ENCODE assay signal across 32 cellular contexts in the genomic region with DNA sequence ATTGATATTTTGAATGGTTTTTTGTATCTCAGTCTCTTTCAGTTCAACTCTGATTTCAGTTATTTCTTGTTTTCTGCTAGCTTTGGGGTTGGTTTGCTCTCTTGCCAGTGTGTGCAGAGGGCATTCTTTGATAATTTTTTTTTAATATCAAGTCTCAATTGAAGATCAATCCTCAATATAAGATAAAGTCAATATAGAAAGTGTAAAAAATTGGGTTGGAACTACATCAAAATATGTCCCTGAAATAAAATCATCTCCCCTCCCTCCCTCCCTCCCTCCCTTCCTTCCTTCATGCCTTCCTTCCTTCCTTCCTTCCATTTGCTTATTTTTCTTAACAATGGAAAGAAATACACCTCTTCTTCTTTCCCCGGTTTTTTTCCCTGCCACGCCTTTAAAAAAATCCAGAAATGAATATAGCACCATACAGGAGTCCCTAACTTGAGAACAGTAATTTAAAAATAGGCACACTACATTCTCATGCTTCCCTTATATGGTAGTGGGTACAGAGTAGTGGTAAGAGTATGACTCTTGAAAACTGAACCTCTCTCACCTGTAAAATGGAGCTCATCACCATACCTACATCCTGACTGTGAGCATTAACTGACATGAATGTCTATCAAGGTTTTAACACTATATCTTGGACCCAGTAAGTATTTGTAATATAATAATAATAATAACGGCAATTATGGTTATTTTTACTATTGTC.
"Had no signal": no experiment of that assay in that cellular context is flagged by ENCODE, and none has a peak within 500 bp of the region (broad histone marks: within the 10 kb centered on the region; RNA-seq: fewer than 3 reads in every experiment).

No MANE protein-coding gene starts in this region.

- H3K4me3 Mint-ChIP-seq: activated CD4-positive, alpha-beta T cell treated with anti-CD3 and anti-CD28 coated beads, Interleukin-2, amount 10 ng/mL, durations not matched to agents 24 days and 14 days; activated CD8-positive, alpha-beta T cell treated with anti-CD3 and anti-CD28 coated beads for 36 hours; activated naive CD4-positive, alpha-beta T cell treated with anti-CD3 and anti-CD28 coated beads, Interleukin-2, amount 50 U/mL, for 24 hours; activated naive CD8-positive, alpha-beta T cell treated with anti-CD3 and anti-CD28 coated beads, Interleukin-2, amount 10 ng/mL, durations not matched to agents 7 days and 5 days; activated T-cell treated with anti-CD3 and anti-CD28 coated beads, Interleukin-2, amount 50 U/mL, for 72 hours; activated T-helper 17 cell treated with anti-CD3 and anti-CD28 coated beads, Interleukin-2, amount 50 U/mL, for 72 hours; central memory CD8-positive, alpha-beta T cell; T-helper 1 cell treated with Interleukin-12 subunit alpha and Interleukin-12 subunit beta and Interleukin-4 antibody, amounts not matched to agents 30 μg/mL and 1 μg/mL, for 36 hours; T-helper 2 cell treated with Interferon-gamma antibody and Interleukin-4, amounts not matched to agents 5 μg/mL and 100 μg/mL, for 36 hours had no signal

- H3K4me2 ChIP-seq: SK-N-SH had no signal

- H3K36me3 Mint-ChIP-seq: activated naive CD4-positive, alpha-beta T cell treated with anti-CD3 and anti-CD28 coated beads, Interleukin-2, amount 50 U/mL, for 24 hours; activated naive CD8-positive, alpha-beta T cell treated with anti-CD3 and anti-CD28 coated beads, Interleukin-2, amount 10 ng/mL, durations not matched to agents 7 days and 5 days had no signal

- H3K4me1 ChIP-seq: ascending aorta, colonic mucosa, Peyer's patch, SJSA1 had no signal

- H3K27ac Mint-ChIP-seq: activated CD4-positive, alpha-beta T cell treated with anti-CD3 and anti-CD28 coated beads, Interleukin-2, amount 10 ng/mL, durations not matched to agents 24 days and 14 days; activated CD8-positive, alpha-beta T cell treated with anti-CD3 and anti-CD28 coated beads for 36 hours; activated naive CD4-positive, alpha-beta T cell treated with anti-CD3 and anti-CD28 coated beads, Interleukin-2, amount 50 U/mL, for 24 hours; activated naive CD8-positive, alpha-beta T cell treated with anti-CD3 and anti-CD28 coated beads, Interleukin-2, amount 10 ng/mL, durations not matched to agents 7 days and 5 days; activated T-cell treated with anti-CD3 and anti-CD28 coated beads, Interleukin-2, amount 50 U/mL, for 72 hours; activated T-helper 17 cell treated with anti-CD3 and anti-CD28 coated beads, Interleukin-2, amount 50 U/mL, for 72 hours; T-helper 1 cell treated with Interleukin-12 subunit alpha and Interleukin-12 subunit beta and Interleukin-4 antibody, amounts not matched to agents 30 μg/mL and 1 μg/mL, for 36 hours; T-helper 2 cell treated with Interferon-gamma antibody and Interleukin-4, amounts not matched to agents 5 μg/mL and 100 μg/mL, for 36 hours had no signal

- ATAC-seq: activated CD8-positive, alpha-beta T cell treated with anti-CD3 and anti-CD28 coated beads for 36 hours; activated T-cell treated with anti-CD3 and anti-CD28 coated beads, Interleukin-2, amount 50 U/mL, for 72 hours; activated T-helper 17 cell treated with anti-CD3 and anti-CD28 coated beads, Interleukin-2, amount 50 U/mL, for 72 hours; PC-3 had no signal

- H3K27me3 Mint-ChIP-seq: activated CD4-positive, alpha-beta T cell treated with anti-CD3 and anti-CD28 coated beads, Interleukin-2, amount 10 ng/mL, durations not matched to agents 24 days and 14 days; activated CD8-positive, alpha-beta T cell treated with anti-CD3 and anti-CD28 coated beads for 36 hours; activated T-helper 17 cell treated with anti-CD3 and anti-CD28 coated beads, Interleukin-2, amount 50 U/mL, for 72 hours; central memory CD8-positive, alpha-beta T cell had no signal

- H3K27ac ChIP-seq: ascending aorta, cardiac muscle cell, colonic mucosa, Peyer's patch, SJSA1 had no signal

- DNase-seq: activated CD4-positive, alpha-beta T cell treated with anti-CD3 and anti-CD28 coated beads, Interleukin-2, amount 10 ng/mL, durations not matched to agents 24 days and 14 days; activated CD4-positive, alpha-beta T cell treated with anti-CD3 and anti-CD28 coated beads, Interleukin-2, amount 50 U/mL, for 4 hours; activated CD8-positive, alpha-beta T cell treated with anti-CD3 and anti-CD28 coated beads for 36 hours; activated effector memory CD4-positive, alpha-beta T cell treated with anti-CD3 and anti-CD28 coated beads, Interleukin-2, amount 50 U/mL, for 16 hours; activated naive CD4-positive, alpha-beta T cell treated with Interleukin-2 at 50 U/mL for 16 hours; activated naive CD8-positive, alpha-beta T cell treated with anti-CD3 and anti-CD28 coated beads, Interleukin-2, amount 10 ng/mL, durations not matched to agents 7 days and 5 days; activated T-cell treated with anti-CD3 and anti-CD28 coated beads, Interleukin-2, amount 50 U/mL, for 1 hour; activated T-cell treated with anti-CD3 and anti-CD28 coated beads, Interleukin-2, amount 50 U/mL, for 72 hours; amygdala; colonic mucosa; NCI-H1105 treated with DMSO at 0.1 percent for 48 hours; NCI-H1436 treated with DMSO at 0.1 percent for 48 hours; NCI-H1694 treated with DMSO at 0.1 percent for 48 hours; NCI-H2029; NCI-H2107; NCI-H2171; NCI-H510A; NCI-H526; NCI-H748 treated with DMSO at 0.1 percent for 48 hours; PC-3; Peyer's patch; RPMI8226; SHP77 treated with DMSO at 0.1 percent for 48 hours; SK-N-SH had no signal

- H3K4me3 ChIP-seq: ascending aorta, cardiac muscle cell, colonic mucosa, Peyer's patch, SJSA1 had no signal

- H3K9me3 Mint-ChIP-seq: activated CD4-positive, alpha-beta T cell treated with anti-CD3 and anti-CD28 coated beads, Interleukin-2, amount 10 ng/mL, durations not matched to agents 24 days and 14 days; activated naive CD8-positive, alpha-beta T cell treated with anti-CD3 and anti-CD28 coated beads, Interleukin-2, amount 10 ng/mL, durations not matched to agents 7 days and 5 days; activated T-helper 17 cell treated with anti-CD3 and anti-CD28 coated beads, Interleukin-2, amount 50 U/mL, for 72 hours; T-helper 2 cell treated with Interferon-gamma antibody and Interleukin-4, amounts not matched to agents 5 μg/mL and 100 μg/mL, for 36 hours had no signal

- H3K9me3 ChIP-seq: ascending aorta, colonic mucosa, Peyer's patch, SJSA1, SK-N-SH had no signal

- H3K27me3 ChIP-seq: ascending aorta, cardiac muscle cell, colonic mucosa, Peyer's patch, SJSA1 had no signal

- H3K36me3 ChIP-seq: ascending aorta, cardiac muscle cell, colonic mucosa, Peyer's patch, SJSA1 had no signal

- H3K9ac ChIP-seq: SK-N-SH had no signal

- H3K4me1 Mint-ChIP-seq: activated CD4-positive, alpha-beta T cell treated with anti-CD3 and anti-CD28 coated beads, Interleukin-2, amount 10 ng/mL, durations not matched to agents 24 days and 14 days; activated naive CD4-positive, alpha-beta T cell treated with anti-CD3 and anti-CD28 coated beads, Interleukin-2, amount 50 U/mL, for 24 hours; activated naive CD8-positive, alpha-beta T cell treated with anti-CD3 and anti-CD28 coated beads, Interleukin-2, amount 10 ng/mL, durations not matched to agents 7 days and 5 days; activated T-helper 17 cell treated with anti-CD3 and anti-CD28 coated beads, Interleukin-2, amount 50 U/mL, for 72 hours; central memory CD8-positive, alpha-beta T cell had no signal
